In the genomic region with DNA sequence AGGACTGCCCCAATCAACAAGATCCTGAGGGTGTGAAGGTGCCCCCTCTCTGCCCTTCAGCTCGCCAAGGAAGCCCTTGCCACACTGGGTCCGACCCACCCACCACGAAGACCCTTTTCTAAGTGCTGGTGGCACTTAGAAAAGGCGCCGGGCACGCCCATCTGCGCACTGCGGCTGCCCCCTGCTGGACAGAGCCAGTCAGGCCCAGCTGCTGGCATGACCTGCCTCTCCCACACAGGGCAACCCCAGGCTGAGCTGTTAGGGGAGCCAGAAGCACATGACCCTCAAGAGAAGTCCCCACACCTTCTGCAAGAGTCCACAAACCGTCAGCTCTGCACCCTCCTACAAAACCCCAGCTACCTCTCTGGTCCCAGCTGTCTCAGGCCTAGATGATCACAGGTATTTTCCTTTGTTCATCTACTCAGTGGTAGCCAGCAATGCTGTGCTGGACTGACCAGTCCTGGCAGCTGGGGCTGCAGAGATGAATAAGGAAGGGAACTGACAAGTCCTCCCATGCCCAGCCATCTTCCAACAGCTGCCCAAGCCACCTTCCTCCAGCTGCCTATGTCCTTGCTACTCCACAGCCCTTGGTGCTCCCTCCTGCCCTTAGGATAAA, we compare ENCODE assay signal across 8 cellular contexts. TPM values are rescaled to one million over a fixed set of nuclear protein-coding genes. Genes with fewer than 3 reads are reported as not detected.
DNase-seq lines count a peak whose midpoint lies in the region; ATAC-seq, FAIRE-seq and TF ChIP-seq lines count a peak whose summit lies in the region.

No MANE protein-coding gene starts in this region.

- H3K4me1 ChIP-seq in adipocyte (ENCODE audit: control insufficient read depth, insufficient read depth, low read length) (no peaks in the 10 kb centered on the region), right atrium auricular region (no peaks in the 10 kb centered on the region), small intestine (ENCODE audit: control insufficient read depth in 2 of 2, insufficient read depth in 1 of 2, low read depth in 1 of 2, low read length in 1 of 2) (no peaks in the 10 kb centered on the region)

- peaks cover 61% of the 10 kb centered on the region for H3K27me3 ChIP-seq in adipocyte (replicated peaks; ENCODE audit: control insufficient read depth, insufficient read depth, low read length)
- H3K27me3 ChIP-seq in right atrium auricular region = no peaks in the 10 kb centered on the region
- H3K27me3 ChIP-seq in small intestine (ENCODE audit: control insufficient read depth in 2 of 2, insufficient read depth in 2 of 2, low read length in 2 of 2) = peaks cover 4 to 5% of the 10 kb centered on the region in 2 donors

- H3K36me3 ChIP-seq in adipocyte (ENCODE audit: control insufficient read depth, insufficient read depth, low read length, severe bottlenecking) (no peaks in the 10 kb centered on the region), right atrium auricular region (no peaks in the 10 kb centered on the region), small intestine (ENCODE audit: control insufficient read depth in 2 of 2, insufficient read depth in 2 of 2, low read length in 2 of 2) (no peaks in the 10 kb centered on the region)

- FAIRE-seq in small intestine (lab: Jason Lieb, UNC) = no peak

- 0 to 2% (median 1%) methylated on average over 8 to 9 of the region's 9 CpGs for WGBS in small intestine, 3 donors

- TF ChIP-seq CTCF in GM10266 (IDR thresholded peaks at IDR 0.05; ENCODE audit: control insufficient read depth, insufficient read depth, low read depth, missing control alignments) (peak; percentile 98), right atrium auricular region (IDR thresholded peaks at IDR 0.05) (peak; percentile 92 to 95)

- no peaks in the 10 kb centered on the region for H3K9me3 ChIP-seq in adipocyte (ENCODE audit: control insufficient read depth, low read length)
- no peaks in the 10 kb centered on the region for H3K9me3 ChIP-seq in right atrium auricular region
- no peaks in the 10 kb centered on the region for H3K9me3 ChIP-seq in small intestine (ENCODE audit: control insufficient read depth, low read depth)

- no peak overlapping the region for H3K27ac ChIP-seq in right atrium auricular region
- H3K27ac ChIP-seq in small intestine (ENCODE audit: low read depth in 1 of 2, low read length in 1 of 2) = no peak overlapping the region

- ATAC-seq in GM18511 (IDR thresholded peaks at IDR 0.05; ENCODE audit: unreplicated experiment) = no peak
- ATAC-seq in GM21737 (IDR thresholded peaks at IDR 0.05; ENCODE audit: unreplicated experiment) = no peak

- no peak overlapping the region for H3K9ac ChIP-seq in adipocyte (ENCODE audit: low read length)

- no peak overlapping the region for H3K4me3 ChIP-seq in adipocyte (ENCODE audit: low read length)
- no peak overlapping the region for H3K4me3 ChIP-seq in right atrium auricular region
- H3K4me3 ChIP-seq in small intestine (ENCODE audit: low read depth in 1 of 2, low read length in 2 of 2) = no peak overlapping the region

- peak; percentile 85 for DNase-seq in GM10266 (ENCODE audit: extremely low spot score)
- DNase-seq in M059J (ENCODE audit: low read depth) = peak; percentile 42
- DNase-seq in T-helper 1 cell = peak; percentile 29 to 58 (median 48)
- DNase-seq in adipocyte (ENCODE audit: low read depth) = peak; percentile 76
- no peak for DNase-seq in right atrium auricular region (ENCODE audit: low spot score)
- DNase-seq in small intestine = peak; percentile 40

RNA-seq across cellular contexts. Expression of gene ZC3H12A, which starts 40.0 kb away (rescaled TPM):
- 4.5 and 8.6 TPM in 2 replicates for total RNA-seq in M059J (2014; rRNA removed; shearing (Covaris generic))
- 10 to 100 TPM in 1 of 2 donors, 1 to 10 TPM in 1; 9.4 to 13.5 TPM for total RNA-seq in right atrium auricular region
- 10 to 100 TPM; 12.4 to 24.6 (median 16.8) TPM for polyA plus RNA-seq in small intestine
